In the genomic region with DNA sequence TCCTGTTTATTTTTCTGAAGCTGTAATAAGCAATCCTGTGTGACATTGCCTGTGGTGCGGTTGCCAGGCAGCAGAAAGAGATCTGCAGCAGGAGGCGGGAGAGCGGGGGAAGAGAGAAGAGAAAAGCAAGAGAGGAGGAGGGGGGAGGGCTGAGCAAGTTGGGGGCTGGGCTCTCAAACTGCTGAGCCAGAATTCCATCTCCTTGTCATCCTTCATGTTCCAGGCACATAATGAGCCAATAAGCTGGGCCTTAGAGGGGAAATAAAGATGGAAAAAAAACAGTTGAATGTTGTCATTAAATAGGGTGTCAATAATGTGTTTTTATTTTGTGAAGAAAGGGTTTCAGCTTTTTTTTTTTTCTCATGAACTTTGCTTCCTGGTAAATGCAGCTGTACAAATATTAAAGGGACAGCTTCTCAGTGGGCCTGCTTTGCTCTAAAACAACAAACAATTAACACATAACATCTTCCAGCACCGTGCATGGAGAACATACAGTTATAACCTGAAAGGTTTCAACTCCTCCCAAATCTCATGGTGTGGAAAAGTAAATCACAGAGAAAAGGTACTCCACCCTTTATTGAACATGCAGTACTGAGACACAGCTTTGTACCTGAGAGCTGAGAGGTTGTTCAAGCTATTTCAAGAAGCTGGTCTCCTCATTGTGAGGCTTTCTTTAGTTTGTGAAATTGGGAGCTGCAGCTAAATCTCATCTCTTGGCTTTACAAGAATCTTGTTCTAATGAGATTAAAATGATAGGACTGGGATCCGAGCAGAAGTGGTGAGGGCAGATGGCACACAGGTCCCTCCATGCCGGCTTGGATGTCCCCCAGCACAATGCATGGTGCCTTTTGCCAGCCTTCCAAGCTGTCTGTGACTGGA, we compare ENCODE assay signal across 8 cellular contexts.
DNase-seq lines count a peak whose midpoint lies in the region; ATAC-seq and TF ChIP-seq lines count a peak whose summit lies in the region.

No MANE protein-coding gene starts in this region.

- peak; percentile 64 for DNase-seq in activated effector memory CD4-positive, alpha-beta T cell treated with anti-CD3 and anti-CD28 coated beads, Interleukin-2, amount 50 U/mL, for 16 hours
- DNase-seq in activated effector memory CD4-positive, alpha-beta T cell treated with Interleukin-2 at 50 U/mL for 16 hours, result no peak
- DNase-seq in SHP77 (lab: John Stamatoyannopoulos, UW) (peak; percentile 91 to 92), cerebellum (ENCODE audit: low spot score) (peak; percentile 82), spleen (no peak), NOMO-1 (lab: John Stamatoyannopoulos, UW; ENCODE audit: unreplicated experiment in 2 of 2) (no peak)

- peaks cover 0 to 34% (median 15%) of the 10 kb centered on the region in 6 donors for H3K4me1 ChIP-seq in spleen

- H3K27me3 ChIP-seq in layer of hippocampus (ENCODE audit: control insufficient read depth, insufficient read depth, low read length) (no peaks in the 10 kb centered on the region), spleen (replicated peaks in 1 of 7) (no peaks in the 10 kb centered on the region)

- no peak overlapping the region for H3K4me3 ChIP-seq in spleen

- no peak for TF ChIP-seq POLR2A in spleen (IDR thresholded peaks at IDR 0.05)

- H3K9me3 ChIP-seq in spleen, result no peaks in the 10 kb centered on the region

- no peak for TF ChIP-seq CTCF in spleen (IDR thresholded peaks at IDR 0.05 in 8 of 11, conservative IDR thresholded peaks at IDR 0.05 in 3 of 11)

- WGBS in spleen, 5 donors, result 28 to 48% (median 46%) methylated on average over 6 of the region's 6 CpGs

- H3K36me3 ChIP-seq in spleen, result no peaks in the 10 kb centered on the region

- intact Hi-C loops in spleen (cut with DNase I; ENCODE audit: low total_unique reads), result no loop called here

- ATAC-seq in GM19351 (IDR thresholded peaks at IDR 0.05; ENCODE audit: unreplicated experiment), result no peak

- H3K27ac ChIP-seq in layer of hippocampus (ENCODE audit: low read depth, low read length) (peak overlapping the region; percentile 86), spleen (peak overlapping the region in 6 of 8 donors; percentile 6 to 62 (median 40))

Comparison
In these comparisons a context has a peak if more than half of its experiments do, and no peak if none do; other contexts are left out.
1. DNase-seq: peak in activated effector memory CD4-positive, alpha-beta T cell treated with anti-CD3 and anti-CD28 coated beads, Interleukin-2, amount 50 U/mL, for 16 hours (single experiment), SHP77 (2 of 2) and cerebellum (single experiment); none in activated effector memory CD4-positive, alpha-beta T cell treated with Interleukin-2 at 50 U/mL for 16 hours (single experiment), spleen (single experiment) and NOMO-1 (0 of 2).